In genomic region chr6:1593958-1594314, GRCh38 we compare ENCODE assay signal across 1 cellular context.
TF ChIP-seq lines count a peak whose summit lies in the region.

No MANE protein-coding gene starts in this region.

TF ChIP-seq in WTC11, 78 proteins besides CTCF, POLR2A, EP300 and RAD21 (continued from another document):
- TF ChIP-seq, protein P1, sequence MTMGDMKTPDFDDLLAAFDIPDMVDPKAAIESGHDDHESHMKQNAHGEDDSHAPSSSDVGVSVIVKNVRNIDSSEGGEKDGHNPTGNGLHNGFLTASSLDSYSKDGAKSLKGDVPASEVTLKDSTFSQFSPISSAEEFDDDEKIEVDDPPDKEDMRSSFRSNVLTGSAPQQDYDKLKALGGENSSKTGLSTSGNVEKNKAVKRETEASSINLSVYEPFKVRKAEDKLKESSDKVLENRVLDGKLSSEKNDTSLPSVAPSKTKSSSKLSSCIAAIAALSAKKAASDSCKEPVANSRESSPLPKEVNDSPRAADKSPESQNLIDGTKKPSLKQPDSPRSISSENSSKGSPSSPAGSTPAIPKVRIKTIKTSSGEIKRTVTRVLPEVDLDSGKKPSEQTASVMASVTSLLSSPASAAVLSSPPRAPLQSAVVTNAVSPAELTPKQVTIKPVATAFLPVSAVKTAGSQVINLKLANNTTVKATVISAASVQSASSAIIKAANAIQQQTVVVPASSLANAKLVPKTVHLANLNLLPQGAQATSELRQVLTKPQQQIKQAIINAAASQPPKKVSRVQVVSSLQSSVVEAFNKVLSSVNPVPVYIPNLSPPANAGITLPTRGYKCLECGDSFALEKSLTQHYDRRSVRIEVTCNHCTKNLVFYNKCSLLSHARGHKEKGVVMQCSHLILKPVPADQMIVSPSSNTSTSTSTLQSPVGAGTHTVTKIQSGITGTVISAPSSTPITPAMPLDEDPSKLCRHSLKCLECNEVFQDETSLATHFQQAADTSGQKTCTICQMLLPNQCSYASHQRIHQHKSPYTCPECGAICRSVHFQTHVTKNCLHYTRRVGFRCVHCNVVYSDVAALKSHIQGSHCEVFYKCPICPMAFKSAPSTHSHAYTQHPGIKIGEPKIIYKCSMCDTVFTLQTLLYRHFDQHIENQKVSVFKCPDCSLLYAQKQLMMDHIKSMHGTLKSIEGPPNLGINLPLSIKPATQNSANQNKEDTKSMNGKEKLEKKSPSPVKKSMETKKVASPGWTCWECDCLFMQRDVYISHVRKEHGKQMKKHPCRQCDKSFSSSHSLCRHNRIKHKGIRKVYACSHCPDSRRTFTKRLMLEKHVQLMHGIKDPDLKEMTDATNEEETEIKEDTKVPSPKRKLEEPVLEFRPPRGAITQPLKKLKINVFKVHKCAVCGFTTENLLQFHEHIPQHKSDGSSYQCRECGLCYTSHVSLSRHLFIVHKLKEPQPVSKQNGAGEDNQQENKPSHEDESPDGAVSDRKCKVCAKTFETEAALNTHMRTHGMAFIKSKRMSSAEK (CRISPR knock-in tag; IDR thresholded peaks at IDR 0.05; ENCODE audit: borderline replicate concordance) = no peak
- TF ChIP-seq FOXP1 (CRISPR knock-in tag; IDR thresholded peaks at IDR 0.05; ENCODE audit: borderline replicate concordance) (no peak), NFYB (CRISPR knock-in tag; conservative IDR thresholded peaks at IDR 0.05; ENCODE audit: low read depth) (no peak), NR3C1 (CRISPR knock-in tag; conservative IDR thresholded peaks at IDR 0.05; ENCODE audit: low read depth) (no peak), NR2C2 (CRISPR knock-in tag; IDR thresholded peaks at IDR 0.05) (no peak), KAT7 (CRISPR knock-in tag; IDR thresholded peaks at IDR 0.05; ENCODE audit: borderline replicate concordance) (no peak), OVOL2 (CRISPR knock-in tag; IDR thresholded peaks at IDR 0.05; ENCODE audit: borderline replicate concordance) (no peak), MYBL2 (CRISPR knock-in tag; IDR thresholded peaks at IDR 0.05) (no peak), ZNF121 (CRISPR knock-in tag; IDR thresholded peaks at IDR 0.05) (no peak), ZMAT4 (CRISPR knock-in tag; IDR thresholded peaks at IDR 0.05) (no peak), HMGA2 (CRISPR knock-in tag; IDR thresholded peaks at IDR 0.05) (no peak), JAZF1 (CRISPR knock-in tag; IDR thresholded peaks at IDR 0.05) (no peak), NFE2L1 (CRISPR knock-in tag; IDR thresholded peaks at IDR 0.05) (no peak), MAX (CRISPR knock-in tag; IDR thresholded peaks at IDR 0.05) (no peak)
- TF ChIP-seq, protein P2, sequence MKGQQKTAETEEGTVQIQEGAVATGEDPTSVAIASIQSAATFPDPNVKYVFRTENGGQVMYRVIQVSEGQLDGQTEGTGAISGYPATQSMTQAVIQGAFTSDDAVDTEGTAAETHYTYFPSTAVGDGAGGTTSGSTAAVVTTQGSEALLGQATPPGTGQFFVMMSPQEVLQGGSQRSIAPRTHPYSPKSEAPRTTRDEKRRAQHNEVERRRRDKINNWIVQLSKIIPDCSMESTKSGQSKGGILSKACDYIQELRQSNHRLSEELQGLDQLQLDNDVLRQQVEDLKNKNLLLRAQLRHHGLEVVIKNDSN (CRISPR knock-in tag; IDR thresholded peaks at IDR 0.05) = no peak
- TF ChIP-seq, protein P3, sequence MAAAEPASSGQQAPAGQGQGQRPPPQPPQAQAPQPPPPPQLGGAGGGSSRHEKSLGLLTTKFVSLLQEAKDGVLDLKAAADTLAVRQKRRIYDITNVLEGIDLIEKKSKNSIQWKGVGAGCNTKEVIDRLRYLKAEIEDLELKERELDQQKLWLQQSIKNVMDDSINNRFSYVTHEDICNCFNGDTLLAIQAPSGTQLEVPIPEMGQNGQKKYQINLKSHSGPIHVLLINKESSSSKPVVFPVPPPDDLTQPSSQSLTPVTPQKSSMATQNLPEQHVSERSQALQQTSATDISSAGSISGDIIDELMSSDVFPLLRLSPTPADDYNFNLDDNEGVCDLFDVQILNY (CRISPR knock-in tag; IDR thresholded peaks at IDR 0.05) = no peak
- TF ChIP-seq, protein P4, sequence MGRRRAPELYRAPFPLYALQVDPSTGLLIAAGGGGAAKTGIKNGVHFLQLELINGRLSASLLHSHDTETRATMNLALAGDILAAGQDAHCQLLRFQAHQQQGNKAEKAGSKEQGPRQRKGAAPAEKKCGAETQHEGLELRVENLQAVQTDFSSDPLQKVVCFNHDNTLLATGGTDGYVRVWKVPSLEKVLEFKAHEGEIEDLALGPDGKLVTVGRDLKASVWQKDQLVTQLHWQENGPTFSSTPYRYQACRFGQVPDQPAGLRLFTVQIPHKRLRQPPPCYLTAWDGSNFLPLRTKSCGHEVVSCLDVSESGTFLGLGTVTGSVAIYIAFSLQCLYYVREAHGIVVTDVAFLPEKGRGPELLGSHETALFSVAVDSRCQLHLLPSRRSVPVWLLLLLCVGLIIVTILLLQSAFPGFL (CRISPR knock-in tag; IDR thresholded peaks at IDR 0.05; ENCODE audit: borderline replicate concordance) = no peak
